In genomic region chr11:3836903-3837302, GRCh38 we compare ENCODE assay signal across 8 cellular contexts. TPM values are rescaled to one million over a fixed set of nuclear protein-coding genes. Genes with fewer than 3 reads are reported as not detected.
DNase-seq lines count a peak whose midpoint lies in the region; ATAC-seq, FAIRE-seq and TF ChIP-seq lines count a peak whose summit lies in the region.

No MANE protein-coding gene starts in this region.

- no peaks in the 10 kb centered on the region for H3K9me1 ChIP-seq in K562 (ENCODE audit: control insufficient read depth, insufficient read depth, low read length)

- peaks cover 92% of the 10 kb centered on the region for H3K79me2 ChIP-seq in K562 (ENCODE audit: control insufficient read depth, insufficient read depth, low read length)

- H3K27ac ChIP-seq in K562 (ENCODE audit: extremely low read depth, low read depth, low read length) = peak overlapping the region; percentile 86

- H3K4me3 Mint-ChIP-seq in T-helper 1 cell treated with Interleukin-12 subunit alpha and Interleukin-12 subunit beta and Interleukin-4 antibody, amounts not matched to agents 30 μg/mL and 1 μg/mL, for 36 hours = peak overlapping the region; percentile 89

- peaks cover 58 to 69% of the 10 kb centered on the region in 2 experiments for H3K4me1 ChIP-seq in K562 (replicated peaks in 1 of 2; ENCODE audit: control insufficient read depth in 2 of 2, insufficient read depth in 2 of 2, low read length in 2 of 2)

- FAIRE-seq in K562 (lab: Jason Lieb, UNC) = no peak

- H2AFZ ChIP-seq in K562 (ENCODE audit: low read depth, low read length) = no peak overlapping the region

- H3K36me3 Mint-ChIP-seq in T-helper 1 cell treated with Interleukin-12 subunit alpha and Interleukin-12 subunit beta and Interleukin-4 antibody, amounts not matched to agents 30 μg/mL and 1 μg/mL, for 36 hours (ENCODE audit: low read depth) = peaks cover 44% of the 10 kb centered on the region

- POLR2A ChIA-PET in K562 (lab: Yijun Ruan, JAX) = interaction anchor here (0.7 to 2.7 kb wide), 4 partner anchors 11 to 202 kb away, joined by 3 to 18 read pairs (median 6); no protein-coding TSS in a partner anchor

- no TSS peak for BruUV-seq in K562 (replicated peaks; lab: Mats Ljungman, UMichigan)

- no peak for DNase-seq in GM06990 (ENCODE audit: extremely low read depth, insufficient read length)
- peak in 3 of 4 experiments; percentile 39 to 59 (median 52) for DNase-seq in K562 (ENCODE audit: extremely low read depth in 1 of 4, low spot score in 3 of 4)
- peak; percentile 84 for DNase-seq in posterior vena cava (ENCODE audit: low spot score)
- DNase-seq in cerebellar nuclear complex (lab: John Stamatoyannopoulos, UW) = no peak
- DNase-seq in RPMI8226 = no peak
- no peak for DNase-seq in NCI-H2171 (lab: John Stamatoyannopoulos, UW)
- no peak for DNase-seq in NCI-H2081 (lab: John Stamatoyannopoulos, UW)

- no peaks in the 10 kb centered on the region for H3K27me3 Mint-ChIP-seq in T-helper 1 cell treated with Interleukin-12 subunit alpha and Interleukin-12 subunit beta and Interleukin-4 antibody, amounts not matched to agents 30 μg/mL and 1 μg/mL, for 36 hours (ENCODE audit: low read depth)

- no peak for TF ChIP-seq EP300 in K562 (IDR thresholded peaks at IDR 0.05; ENCODE audit: low read length)

- in situ Hi-C loops in K562 (cut with MboI) = no loop called here

- TF ChIP-seq POLR2A in K562 (conservative IDR thresholded peaks at IDR 0.05) = no peak

- no peaks in the 10 kb centered on the region for H3K9me3 ChIP-seq in K562 (replicated peaks; ENCODE audit: control insufficient read depth, insufficient read depth, low read depth, low read length)

- peak overlapping the region; percentile 80 for H3K27ac Mint-ChIP-seq in T-helper 1 cell treated with Interleukin-12 subunit alpha and Interleukin-12 subunit beta and Interleukin-4 antibody, amounts not matched to agents 30 μg/mL and 1 μg/mL, for 36 hours

- no peak for ATAC-seq in K562

- 16% methylated on average over 3 of the region's 5 CpGs for WGBS in K562 (ENCODE audit: insufficient coverage, low coverage, missing lambda C conversion rate)

- H3K9ac ChIP-seq in K562 (ENCODE audit: insufficient read depth in 1 of 2, low read depth in 2 of 2, low read length in 2 of 2) = peak overlapping the region; percentile 84 to 94

- peaks cover 4% of the 10 kb centered on the region; the same call in 1 of the 2 replicates for H4K20me1 ChIP-seq in K562 (replicated peaks; ENCODE audit: control insufficient read depth, insufficient read depth, low read length)

- TF ChIP-seq CTCF in GM06990 (IDR thresholded peaks at IDR 0.05; ENCODE audit: insufficient read depth, low read length, poor library complexity, severe bottlenecking) (no peak), K562 (IDR thresholded peaks at IDR 0.05 in 2 of 3, conservative IDR thresholded peaks at IDR 0.05 in 1 of 3; ENCODE audit: insufficient read depth in 2 of 3, low read depth in 1 of 3, low read length in 3 of 3) (no peak)

- CTCF ChIA-PET in K562 (lab: Yijun Ruan, JAX; ENCODE audit: low intra/inter-chr PET ratio) = no interaction called here

- no peak for TF ChIP-seq RAD21 in K562 (CRISPR knock-in tag; conservative IDR thresholded peaks at IDR 0.05 in 1 of 2, IDR thresholded peaks at IDR 0.05 in 1 of 2)

- H3K4me2 ChIP-seq in K562 (ENCODE audit: insufficient read depth, low read length) = peak overlapping the region; percentile 93

- H3K9me3 Mint-ChIP-seq in T-helper 1 cell treated with Interleukin-12 subunit alpha and Interleukin-12 subunit beta and Interleukin-4 antibody, amounts not matched to agents 30 μg/mL and 1 μg/mL, for 36 hours = no peaks in the 10 kb centered on the region

- intact Hi-C loops in K562 (cut with micrococcal nuclease) = no loop called here
- intact Hi-C loops in posterior vena cava (cut with DNase I) = no loop called here

- peaks cover 69% of the 10 kb centered on the region for H3K4me1 Mint-ChIP-seq in T-helper 1 cell treated with Interleukin-12 subunit alpha and Interleukin-12 subunit beta and Interleukin-4 antibody, amounts not matched to agents 30 μg/mL and 1 μg/mL, for 36 hours (ENCODE audit: low read depth)

- H3K36me3 ChIP-seq in GM06990 (ENCODE audit: control insufficient read depth, insufficient read depth, low read length) (peaks cover 13% of the 10 kb centered on the region), K562 (ENCODE audit: control insufficient read depth, insufficient read depth, low read length) (peaks cover 59% of the 10 kb centered on the region)

- H3K4me3 ChIP-seq in GM06990 (replicated peaks; ENCODE audit: low read depth, low read length) = peak overlapping the region; percentile 91
- peak overlapping the region; percentile 89 for H3K4me3 ChIP-seq in K562

- H3K27me3 ChIP-seq in GM06990 (replicated peaks; ENCODE audit: control insufficient read depth, insufficient read depth, low read length) (no peaks in the 10 kb centered on the region), K562 (ENCODE audit: control insufficient read depth in 2 of 2, insufficient read depth in 2 of 2, low read length in 2 of 2) (no peaks in the 10 kb centered on the region)

RNA-seq across cellular contexts. Expression of gene RHOG, which starts 3.9 kb away (rescaled TPM):
- total RNA-seq in K562 (2011; cell fraction: chromatin; rRNA removed; ENCODE audit: low replicate concordance) = 27.7 and 100.0 TPM in 2 replicates
- total RNA-seq in K562 (2011; cell fraction: nucleolus; rRNA removed) = 89.7 and 100 TPM in 2 replicates
- total RNA-seq in K562 (2011; cell fraction: nucleoplasm; rRNA removed) = 70.6 and 86.3 TPM in 2 replicates
- total RNA-seq in K562 (2014; rRNA removed) = 80.3 and 117 TPM in 2 replicates
- 34.7 and 43.6 TPM in 2 replicates for total RNA-seq in K562 (2014; rRNA removed; fragmentation: Illumina TruSeq; extraction: Trizol)
- 70.0 and 71.8 TPM in 2 replicates for total RNA-seq in K562 (2015; rRNA removed; fragmentation: Illumina TruSeq; extraction: Trizol)
- total RNA-seq in K562 (2021) = 157 and 162 TPM in 2 replicates
- polyA plus RNA-seq in K562 (2011; rRNA removed) = 112 and 121 TPM in 2 replicates
- polyA plus RNA-seq in K562 (2011; cell fraction: cytosol; rRNA removed) = 199 and 423 TPM in 2 replicates
- 55.6 and 75.5 TPM in 2 replicates for polyA plus RNA-seq in K562 (2011; cell fraction: nucleus; rRNA removed)
- polyA plus RNA-seq in K562 (2012) = 177 and 217 TPM in 2 replicates
- polyA plus RNA-seq in K562 (2014; fragmentation: Illumina TruSeq; extraction: Trizol) = 153 and 223 TPM in 2 replicates
- 10 to 100 TPM; 22.6 to 36.8 TPM for polyA plus RNA-seq in K562 (2014; fragmentation: Nextera tagmentation; extraction: Ambion mirVana)
- 134 and 159 TPM in 2 replicates for polyA plus RNA-seq in K562 (2014; rRNA removed)
- 68.0 and 101 TPM in 2 replicates for polyA minus RNA-seq in K562 (2011; rRNA and poly(A)+ RNA removed)
- 169 and 173 TPM in 2 replicates for polyA minus RNA-seq in K562 (2011; cell fraction: cytosol; rRNA and poly(A)+ RNA removed)
- polyA minus RNA-seq in K562 (2011; cell fraction: nucleus; rRNA and poly(A)+ RNA removed) = 39.9 and 49.1 TPM in 2 replicates
- 10 to 100 TPM; 52.0 to 55.0 TPM for total RNA-seq in posterior vena cava

RNA-seq across cellular contexts. Expression of gene STIM1, which starts 18.6 kb away (rescaled TPM):
- 148 and 250 TPM in 2 replicates for total RNA-seq in K562 (2011; cell fraction: chromatin; rRNA removed; ENCODE audit: low replicate concordance)
- 183 and 205 TPM in 2 replicates for total RNA-seq in K562 (2011; cell fraction: nucleolus; rRNA removed)
- total RNA-seq in K562 (2011; cell fraction: nucleoplasm; rRNA removed) = 147 and 198 TPM in 2 replicates
- total RNA-seq in K562 (2014; rRNA removed) = 22.1 and 23.9 TPM in 2 replicates
- 25.8 and 28.2 TPM in 2 replicates for total RNA-seq in K562 (2014; rRNA removed; fragmentation: Illumina TruSeq; extraction: Trizol)
- 18.3 and 20.6 TPM in 2 replicates for total RNA-seq in K562 (2015; rRNA removed; fragmentation: Illumina TruSeq; extraction: Trizol)
- total RNA-seq in K562 (2021) = 50.4 and 50.5 TPM in 2 replicates
- 30.2 and 42.1 TPM in 2 replicates for polyA plus RNA-seq in K562 (2011; rRNA removed)
- polyA plus RNA-seq in K562 (2011; cell fraction: cytosol; rRNA removed) = 32.2 and 32.4 TPM in 2 replicates
- polyA plus RNA-seq in K562 (2011; cell fraction: nucleus; rRNA removed) = 47.0 and 55.3 TPM in 2 replicates
- 55.9 and 67.3 TPM in 2 replicates for polyA plus RNA-seq in K562 (2012)
- polyA plus RNA-seq in K562 (2014; fragmentation: Illumina TruSeq; extraction: Trizol) = 38.8 and 39.1 TPM in 2 replicates
- 1 to 10 TPM; 7.7 to 8.0 TPM for polyA plus RNA-seq in K562 (2014; fragmentation: Nextera tagmentation; extraction: Ambion mirVana)
- polyA plus RNA-seq in K562 (2014; rRNA removed) = 22.5 and 24.7 TPM in 2 replicates
- polyA minus RNA-seq in K562 (2011; rRNA and poly(A)+ RNA removed) = 160 and 190 TPM in 2 replicates
- polyA minus RNA-seq in K562 (2011; cell fraction: cytosol; rRNA and poly(A)+ RNA removed) = 46.1 and 63.4 TPM in 2 replicates
- 30.4 and 55.1 TPM in 2 replicates for polyA minus RNA-seq in K562 (2011; cell fraction: nucleus; rRNA and poly(A)+ RNA removed)
- 10 to 100 TPM; 66.9 to 81.7 TPM for total RNA-seq in posterior vena cava

RNA-seq across cellular contexts. Expression of gene PGAP2, which starts 28.5 kb away (rescaled TPM):
- total RNA-seq in K562 (2011; cell fraction: chromatin; rRNA removed; ENCODE audit: low replicate concordance) = 52.9 and 128 TPM in 2 replicates
- total RNA-seq in K562 (2011; cell fraction: nucleolus; rRNA removed) = 70.0 and 81.9 TPM in 2 replicates
- total RNA-seq in K562 (2011; cell fraction: nucleoplasm; rRNA removed) = 77.8 and 87.7 TPM in 2 replicates
- total RNA-seq in K562 (2014; rRNA removed) = 17.9 and 26.9 TPM in 2 replicates
- 18.4 and 20.2 TPM in 2 replicates for total RNA-seq in K562 (2014; rRNA removed; fragmentation: Illumina TruSeq; extraction: Trizol)
- total RNA-seq in K562 (2015; rRNA removed; fragmentation: Illumina TruSeq; extraction: Trizol) = 20.6 and 22.7 TPM in 2 replicates
- total RNA-seq in K562 (2021) = 35.2 and 38.0 TPM in 2 replicates
- 47.2 and 57.2 TPM in 2 replicates for polyA plus RNA-seq in K562 (2011; rRNA removed)
- polyA plus RNA-seq in K562 (2011; cell fraction: cytosol; rRNA removed) = 61.2 and 89.0 TPM in 2 replicates
- 177 and 185 TPM in 2 replicates for polyA plus RNA-seq in K562 (2011; cell fraction: nucleus; rRNA removed)
- polyA plus RNA-seq in K562 (2012) = 38.5 and 43.9 TPM in 2 replicates
- 46.4 and 49.7 TPM in 2 replicates for polyA plus RNA-seq in K562 (2014; fragmentation: Illumina TruSeq; extraction: Trizol)
- 10 to 100 TPM; 33.7 to 40.0 TPM for polyA plus RNA-seq in K562 (2014; fragmentation: Nextera tagmentation; extraction: Ambion mirVana)
- 31.8 and 34.9 TPM in 2 replicates for polyA plus RNA-seq in K562 (2014; rRNA removed)
- polyA minus RNA-seq in K562 (2011; rRNA and poly(A)+ RNA removed) = 32.7 and 40.7 TPM in 2 replicates
- 16.9 and 30.9 TPM in 2 replicates for polyA minus RNA-seq in K562 (2011; cell fraction: cytosol; rRNA and poly(A)+ RNA removed)
- polyA minus RNA-seq in K562 (2011; cell fraction: nucleus; rRNA and poly(A)+ RNA removed) = 18.3 and 23.0 TPM in 2 replicates
- 1 to 10 TPM; 5.4 to 9.2 TPM for total RNA-seq in posterior vena cava

RNA-seq across cellular contexts. Expression of gene NUP98, which starts 39.5 kb away (rescaled TPM):
- 342 and 546 TPM in 2 replicates for total RNA-seq in K562 (2011; cell fraction: chromatin; rRNA removed; ENCODE audit: low replicate concordance)
- 195 and 218 TPM in 2 replicates for total RNA-seq in K562 (2011; cell fraction: nucleolus; rRNA removed)
- 297 and 312 TPM in 2 replicates for total RNA-seq in K562 (2011; cell fraction: nucleoplasm; rRNA removed)
- total RNA-seq in K562 (2014; rRNA removed) = 143 TPM in 2 replicates
- total RNA-seq in K562 (2014; rRNA removed; fragmentation: Illumina TruSeq; extraction: Trizol) = 116 and 118 TPM in 2 replicates
- total RNA-seq in K562 (2015; rRNA removed; fragmentation: Illumina TruSeq; extraction: Trizol) = 164 and 182 TPM in 2 replicates
- total RNA-seq in K562 (2021) = 122 and 130 TPM in 2 replicates
- polyA plus RNA-seq in K562 (2011; rRNA removed) = 132 and 146 TPM in 2 replicates
- polyA plus RNA-seq in K562 (2011; cell fraction: cytosol; rRNA removed) = 259 and 340 TPM in 2 replicates
- polyA plus RNA-seq in K562 (2011; cell fraction: nucleus; rRNA removed) = 203 and 273 TPM in 2 replicates
- 80.8 and 90.3 TPM in 2 replicates for polyA plus RNA-seq in K562 (2012)
- polyA plus RNA-seq in K562 (2014; fragmentation: Illumina TruSeq; extraction: Trizol) = 196 and 197 TPM in 2 replicates
- 10 to 100 TPM; 45.1 to 60.8 TPM for polyA plus RNA-seq in K562 (2014; fragmentation: Nextera tagmentation; extraction: Ambion mirVana)
- 128 and 131 TPM in 2 replicates for polyA plus RNA-seq in K562 (2014; rRNA removed)
- polyA minus RNA-seq in K562 (2011; rRNA and poly(A)+ RNA removed) = 279 and 376 TPM in 2 replicates
- polyA minus RNA-seq in K562 (2011; cell fraction: cytosol; rRNA and poly(A)+ RNA removed) = 161 and 183 TPM in 2 replicates
- polyA minus RNA-seq in K562 (2011; cell fraction: nucleus; rRNA and poly(A)+ RNA removed) = 94.9 and 145 TPM in 2 replicates
- 10 to 100 TPM; 51.6 to 53.8 TPM for total RNA-seq in posterior vena cava

Comparison
In these comparisons a context has a peak if more than half of its experiments do, and no peak if none do; other contexts are left out.
1. DNase-seq: peak in K562 (3 of 4) and posterior vena cava (single experiment); none in GM06990 (single experiment), cerebellar nuclear complex (0 of 2), RPMI8226 (single experiment), NCI-H2171 (single experiment) and NCI-H2081 (0 of 2).